ENCODE assay signal across 14 cellular contexts in genomic region chr5:660491-661030, GRCh38. TPM values are rescaled to one million over a fixed set of nuclear protein-coding genes. Genes with fewer than 3 reads are reported as not detected.
A peak's percentile ranks its signal among the peaks of the same experiment; 100 is the strongest.
DNase-seq lines count a peak whose midpoint lies in the region; ATAC-seq, FAIRE-seq and TF ChIP-seq lines count a peak whose summit lies in the region.
"Had no signal": no experiment of that assay in that cellular context is flagged by ENCODE, and none has a peak within 500 bp of the region (broad histone marks: within the 10 kb centered on the region; RNA-seq: fewer than 3 reads in every experiment).

No MANE protein-coding gene starts in this region.

- no peak overlapping the region for H2AK5ac ChIP-seq in neuronal stem cell (ENCODE audit: low read depth, low read length)

- WGBS in heart right ventricle, 2 donors, result 97 to 98% methylated on average over 11 of the region's 11 CpGs
- WGBS in neuronal stem cell (ENCODE audit: extremely low coverage in 2 of 2, insufficient read length in 2 of 2, insufficient replicate concordance in 1 of 2), 2 donors, result no CpG with 5 or more reads among the region's 11 CpGs
- WGBS in thyroid gland, 2 donors, result 76 to 84% methylated on average over 8 to 11 of the region's 11 CpGs

- peaks cover 8% of the 10 kb centered on the region for H3K79me1 ChIP-seq in neuronal stem cell (ENCODE audit: low read depth, low read length)

- 0 out of 2 replicates have a peak, but pooled peaks cover 3% of the 10 kb centered on the region for H3K9me3 Mint-ChIP-seq in WTC11
- H3K9me3 Mint-ChIP-seq in activated naive CD4-positive, alpha-beta T cell treated with anti-CD3 and anti-CD28 coated beads for 36 hours, result no peaks in the 10 kb centered on the region
- no peaks in the 10 kb centered on the region for H3K9me3 Mint-ChIP-seq in activated T-helper 1 cell treated with anti-CD3 and anti-CD28 coated beads, Interleukin-12 subunit alpha, Interleukin-12 subunit beta, Interleukin-2, Interleukin-4 antibody, amounts not matched to agents 30 ng/mL and 10 ng/mL and 1 ng/mL, durations not matched to agents 14 hours and 24 hours and 36 hours
- H3K9me3 Mint-ChIP-seq: CD4-positive, CD25-positive, alpha-beta regulatory T cell had no signal

- no peaks in the 10 kb centered on the region for H3K4me1 ChIP-seq in heart right ventricle
- no peaks in the 10 kb centered on the region for H3K4me1 ChIP-seq in kidney (ENCODE audit: control insufficient read depth in 1 of 2, insufficient read depth in 1 of 2, low read depth in 1 of 2, low read length in 2 of 2)
- peaks cover 0 to 3% of the 10 kb centered on the region in 2 donors for H3K4me1 ChIP-seq in neuronal stem cell (ENCODE audit: control insufficient read depth in 2 of 2, insufficient read depth in 1 of 2, low read depth in 1 of 2, low read length in 2 of 2)
- peaks cover 6 to 12% of the 10 kb centered on the region in 2 donors for H3K4me1 ChIP-seq in thyroid gland

- H3K36me3 ChIP-seq in heart right ventricle (peaks cover 0 to 73% (median 5%) of the 10 kb centered on the region in 9 donors), kidney (ENCODE audit: control insufficient read depth in 1 of 2, insufficient read depth in 2 of 2, low read length in 2 of 2) (peaks cover 0 to 9% of the 10 kb centered on the region in 2 donors), neuronal stem cell (replicated peaks in 1 of 2; ENCODE audit: control insufficient read depth in 2 of 2, insufficient read depth in 2 of 2, low read length in 2 of 2) (peaks cover 58 to 97% of the 10 kb centered on the region in 2 donors), thyroid gland (no peaks in the 10 kb centered on the region)

- H3K4me2 ChIP-seq in neuronal stem cell (ENCODE audit: insufficient read depth, low read length, poor library complexity, severe bottlenecking), result no peak overlapping the region

- intact Hi-C loops in left ventricle myocardium superior (cut with micrococcal nuclease) (no loop called here), heart right ventricle (cut with DNase I) (no loop called here), kidney (cut with DNase I) (loop anchor here (10.0 kb wide), 1 partner anchor 244 kb away; no protein-coding TSS in a partner anchor), thyroid gland (cut with DNase I) (no loop called here)
- intact Hi-C loops in activated naive CD4-positive, alpha-beta T cell treated with anti-CD3 and anti-CD28 coated beads for 36 hours (cut with micrococcal nuclease), result no loop called here
- intact Hi-C loops in activated T-helper 1 cell treated with anti-CD3 and anti-CD28 coated beads, Interleukin-12 subunit alpha, Interleukin-12 subunit beta, Interleukin-2, Interleukin-4 antibody, amounts not matched to agents 30 ng/mL and 10 ng/mL and 1 ng/mL, durations not matched to agents 14 hours and 24 hours and 36 hours (cut with micrococcal nuclease), result no loop called here

- POLR2A ChIA-PET in WTC11 (lab: Charles Lee), result no interaction called here

- no peak overlapping the region for H3K4me3 Mint-ChIP-seq in WTC11
- H3K4me3 Mint-ChIP-seq in activated naive CD4-positive, alpha-beta T cell treated with anti-CD3 and anti-CD28 coated beads for 36 hours, result no peak overlapping the region
- no peak overlapping the region for H3K4me3 Mint-ChIP-seq in activated T-helper 1 cell treated with anti-CD3 and anti-CD28 coated beads, Interleukin-12 subunit alpha, Interleukin-12 subunit beta, Interleukin-2, Interleukin-4 antibody, amounts not matched to agents 30 ng/mL and 10 ng/mL and 1 ng/mL, durations not matched to agents 14 hours and 24 hours and 36 hours
- H3K4me3 Mint-ChIP-seq: CD4-positive, CD25-positive, alpha-beta regulatory T cell had no signal

- no peak overlapping the region for H3K4me3 ChIP-seq in heart right ventricle
- H3K4me3 ChIP-seq in kidney (ENCODE audit: low read length in 2 of 2), result no peak overlapping the region
- H3K4me3 ChIP-seq in neuronal stem cell (ENCODE audit: low read length in 2 of 2), result no peak overlapping the region
- no peak overlapping the region for H3K4me3 ChIP-seq in thyroid gland (replicated peaks in 1 of 3)
- H3K4me3 ChIP-seq: BLaER1 treated with 17β-estradiol and CSF1 and Interleukin-3, amounts not matched to agents 10 nM and 100 nM had no signal

- H3K18ac ChIP-seq in neuronal stem cell (ENCODE audit: low read length), result peak overlapping the region; percentile 24

- no peak overlapping the region for H2AFZ ChIP-seq in neuronal stem cell (ENCODE audit: low read length)

- H4K91ac ChIP-seq in neuronal stem cell (ENCODE audit: low read depth, low read length, poor library complexity), result no peak overlapping the region

- no peak overlapping the region for H4K8ac ChIP-seq in neuronal stem cell (ENCODE audit: low read depth, low read length)

- H3K9ac ChIP-seq in kidney (ENCODE audit: low read length in 2 of 2) (no peak overlapping the region), neuronal stem cell (ENCODE audit: low read depth, low read length, poor library complexity) (no peak overlapping the region)
- H3K9ac ChIP-seq: BLaER1 treated with 17β-estradiol and CSF1 and Interleukin-3, amounts not matched to agents 10 nM and 100 nM had no signal

- H2BK15ac ChIP-seq in neuronal stem cell (ENCODE audit: low read length), result no peak overlapping the region

- no peak for TF ChIP-seq CTCF in heart right ventricle (IDR thresholded peaks at IDR 0.05)
- no peak for TF ChIP-seq CTCF in kidney (IDR thresholded peaks at IDR 0.05; ENCODE audit: borderline replicate concordance, extremely low read depth, insufficient read depth)
- no peak for TF ChIP-seq CTCF in thyroid gland (IDR thresholded peaks at IDR 0.05)
- TF ChIP-seq CTCF in WTC11 (IDR thresholded peaks at IDR 0.05), result no peak

- H3K27me3 ChIP-seq in heart right ventricle (no peaks in the 10 kb centered on the region), neuronal stem cell (ENCODE audit: control insufficient read depth in 3 of 3, insufficient read depth in 3 of 3, low read depth in 1 of 3, low read length in 3 of 3) (no peaks in the 10 kb centered on the region), thyroid gland (no peaks in the 10 kb centered on the region)
- H3K27me3 ChIP-seq: BLaER1 treated with 17β-estradiol and CSF1 and Interleukin-3, amounts not matched to agents 10 nM and 100 nM had no signal

- no peak overlapping the region for H2BK12ac ChIP-seq in neuronal stem cell (ENCODE audit: low read length)

- no peak overlapping the region for H2BK5ac ChIP-seq in neuronal stem cell (ENCODE audit: low read length)

- CTCF ChIA-PET in WTC11 (lab: Charles Lee), result no interaction called here
- CTCF ChIA-PET in activated naive CD4-positive, alpha-beta T cell treated with anti-CD3 and anti-CD28 coated beads for 36 hours (lab: Charles Lee), result no interaction called here

- no peak overlapping the region for H2BK120ac ChIP-seq in neuronal stem cell (ENCODE audit: low read depth, low read length)

- H3K27ac ChIP-seq in heart right ventricle, result no peak overlapping the region
- H3K27ac ChIP-seq in kidney (ENCODE audit: low read depth in 2 of 2, low read length in 2 of 2), result no peak overlapping the region
- no peak overlapping the region for H3K27ac ChIP-seq in neuronal stem cell (replicated peaks; ENCODE audit: low read length)
- no peak overlapping the region for H3K27ac ChIP-seq in thyroid gland
- H3K27ac ChIP-seq: BLaER1 treated with 17β-estradiol and CSF1 and Interleukin-3, amounts not matched to agents 10 nM and 100 nM had no signal

- H3K4me1 Mint-ChIP-seq in WTC11, result no peaks in the 10 kb centered on the region
- H3K4me1 Mint-ChIP-seq in activated naive CD4-positive, alpha-beta T cell treated with anti-CD3 and anti-CD28 coated beads for 36 hours (ENCODE audit: low read depth), result no peaks in the 10 kb centered on the region
- no peaks in the 10 kb centered on the region for H3K4me1 Mint-ChIP-seq in activated T-helper 1 cell treated with anti-CD3 and anti-CD28 coated beads, Interleukin-12 subunit alpha, Interleukin-12 subunit beta, Interleukin-2, Interleukin-4 antibody, amounts not matched to agents 30 ng/mL and 10 ng/mL and 1 ng/mL, durations not matched to agents 14 hours and 24 hours and 36 hours (ENCODE audit: low read depth)
- H3K4me1 Mint-ChIP-seq: CD4-positive, CD25-positive, alpha-beta regulatory T cell had no signal

- H3K23ac ChIP-seq in neuronal stem cell (ENCODE audit: low read depth, low read length, poor library complexity), result peak overlapping the region; percentile 67

- peaks cover 52% of the 10 kb centered on the region for H3K36me3 Mint-ChIP-seq in WTC11
- H3K36me3 Mint-ChIP-seq in activated naive CD4-positive, alpha-beta T cell treated with anti-CD3 and anti-CD28 coated beads for 36 hours (ENCODE audit: low read depth), result peaks cover 32% of the 10 kb centered on the region
- H3K36me3 Mint-ChIP-seq in activated T-helper 1 cell treated with anti-CD3 and anti-CD28 coated beads, Interleukin-12 subunit alpha, Interleukin-12 subunit beta, Interleukin-2, Interleukin-4 antibody, amounts not matched to agents 30 ng/mL and 10 ng/mL and 1 ng/mL, durations not matched to agents 14 hours and 24 hours and 36 hours (ENCODE audit: low read depth), result peaks cover 21% of the 10 kb centered on the region

- FAIRE-seq in kidney (lab: Jason Lieb, UNC), result no peak

- DNase-seq in left ventricle myocardium superior, result peak; percentile 17
- no peak for DNase-seq in heart right ventricle
- DNase-seq in kidney, result peak; percentile 48
- no peak for DNase-seq in neuronal stem cell (ENCODE audit: low spot score)
- DNase-seq in thyroid gland, result peak; percentile 35 to 48
- DNase-seq in WTC11 (ENCODE audit: low spot score), result no peak
- DNase-seq in activated naive CD4-positive, alpha-beta T cell treated with anti-CD3 and anti-CD28 coated beads for 36 hours, result no peak
- no peak for DNase-seq in activated T-helper 1 cell treated with anti-CD3 and anti-CD28 coated beads, Interleukin-12 subunit alpha, Interleukin-12 subunit beta, Interleukin-2, Interleukin-4 antibody, amounts not matched to agents 30 ng/mL and 10 ng/mL and 1 ng/mL, durations not matched to agents 14 hours and 24 hours and 36 hours (ENCODE audit: low spot score)
- DNase-seq: ACHN; Calu3; CD4-positive, CD25-positive, alpha-beta regulatory T cell; DMS 273 treated with DMSO at 0.1 percent for 48 hours; H7 had no signal

- ATAC-seq in left ventricle myocardium superior, result no peak
- no peak for ATAC-seq in heart right ventricle
- ATAC-seq in WTC11, result no peak

- TF ChIP-seq POLR2A in thyroid gland (IDR thresholded peaks at IDR 0.05), result no peak

- no peak overlapping the region for H3K27ac Mint-ChIP-seq in WTC11
- no peak overlapping the region for H3K27ac Mint-ChIP-seq in activated naive CD4-positive, alpha-beta T cell treated with anti-CD3 and anti-CD28 coated beads for 36 hours
- H3K27ac Mint-ChIP-seq in activated T-helper 1 cell treated with anti-CD3 and anti-CD28 coated beads, Interleukin-12 subunit alpha, Interleukin-12 subunit beta, Interleukin-2, Interleukin-4 antibody, amounts not matched to agents 30 ng/mL and 10 ng/mL and 1 ng/mL, durations not matched to agents 14 hours and 24 hours and 36 hours, result no peak overlapping the region
- H3K27ac Mint-ChIP-seq: CD4-positive, CD25-positive, alpha-beta regulatory T cell had no signal

- H3K14ac ChIP-seq in neuronal stem cell (ENCODE audit: low read length), result no peak overlapping the region

- H3K9me3 ChIP-seq in heart right ventricle (peaks cover 0 to 13% (median 0%) of the 10 kb centered on the region in 11 donors), kidney (ENCODE audit: control insufficient read depth in 1 of 2, low read length in 2 of 2) (no peaks in the 10 kb centered on the region), neuronal stem cell (replicated peaks in 1 of 2; ENCODE audit: control insufficient read depth in 2 of 2, insufficient read depth in 1 of 2, low read depth in 1 of 2, low read length in 2 of 2) (peaks cover 19 to 32% of the 10 kb centered on the region in 2 donors), thyroid gland (no peaks in the 10 kb centered on the region)

- H3K27me3 Mint-ChIP-seq in WTC11 (ENCODE audit: low read depth), result no peaks in the 10 kb centered on the region
- H3K27me3 Mint-ChIP-seq in activated naive CD4-positive, alpha-beta T cell treated with anti-CD3 and anti-CD28 coated beads for 36 hours (ENCODE audit: low read depth), result no peaks in the 10 kb centered on the region
- no peaks in the 10 kb centered on the region for H3K27me3 Mint-ChIP-seq in activated T-helper 1 cell treated with anti-CD3 and anti-CD28 coated beads, Interleukin-12 subunit alpha, Interleukin-12 subunit beta, Interleukin-2, Interleukin-4 antibody, amounts not matched to agents 30 ng/mL and 10 ng/mL and 1 ng/mL, durations not matched to agents 14 hours and 24 hours and 36 hours (ENCODE audit: insufficient read depth)
- H3K27me3 Mint-ChIP-seq: CD4-positive, CD25-positive, alpha-beta regulatory T cell had no signal

- no peak overlapping the region for H3K4ac ChIP-seq in neuronal stem cell (ENCODE audit: low read length)

RNA-seq across cellular contexts. Expression of gene TPPP, which starts 32.6 kb away (rescaled TPM):
- total RNA-seq in left ventricle myocardium superior, result 34.8 TPM
- total RNA-seq in heart right ventricle, result 10 to 100 TPM in 7 of 10 donors, 1 to 10 TPM in 3; 9.7 to 50.6 (median 12.9) TPM
- polyA plus RNA-seq in heart right ventricle, result 1 to 10 TPM; 4.6 to 5.9 TPM
- total RNA-seq in kidney, result 6.9 TPM
- 5.8 TPM for polyA plus RNA-seq in kidney (ENCODE audit: insufficient read depth, low read depth, low replicate concordance)
- polyA plus RNA-seq in neuronal stem cell (2013, experiment 1 of 2), result 2.2 TPM
- polyA plus RNA-seq in neuronal stem cell (2013, experiment 2 of 2), result 2.1 TPM
- 10 to 100 TPM in 1 of 4 donors, 1 to 10 TPM in 3; 7.2 to 11.1 (median 8.4) TPM for total RNA-seq in thyroid gland
- total RNA-seq in WTC11 (2021), result 1.8 to 2.1 TPM (median 1.8 TPM) in 3 replicates
- total RNA-seq in activated naive CD4-positive, alpha-beta T cell treated with anti-CD3 and anti-CD28 coated beads for 36 hours, result under 1 TPM; 0.02 to 0.10 TPM
- total RNA-seq in activated T-helper 1 cell treated with anti-CD3 and anti-CD28 coated beads, Interleukin-12 subunit alpha, Interleukin-12 subunit beta, Interleukin-2, Interleukin-4 antibody, amounts not matched to agents 30 ng/mL and 10 ng/mL and 1 ng/mL, durations not matched to agents 14 hours and 24 hours and 36 hours, result not detected in 2 replicates

RNA-seq across cellular contexts. Expression of gene CEP72, which starts 48.4 kb away (rescaled TPM):
- total RNA-seq in left ventricle myocardium superior, result 1.6 TPM
- 1 to 10 TPM in 7 of 10 donors, under 1 TPM in 3; 0.66 to 2.0 (median 1.4) TPM for total RNA-seq in heart right ventricle
- polyA plus RNA-seq in heart right ventricle, result 1 to 10 TPM; 1.3 to 2.4 TPM
- 7.8 TPM for total RNA-seq in kidney
- polyA plus RNA-seq in kidney (ENCODE audit: insufficient read depth, low read depth, low replicate concordance), result 1.1 TPM
- polyA plus RNA-seq in neuronal stem cell (2013, experiment 1 of 2), result 6.8 TPM
- polyA plus RNA-seq in neuronal stem cell (2013, experiment 2 of 2), result 6.1 TPM
- total RNA-seq in thyroid gland, result 1 to 10 TPM; 3.4 to 7.6 (median 4.6) TPM
- 26.6 to 29.9 TPM (median 29.2 TPM) in 3 replicates for total RNA-seq in WTC11 (2021)
- 10 to 100 TPM; 18.3 to 18.8 TPM for total RNA-seq in activated naive CD4-positive, alpha-beta T cell treated with anti-CD3 and anti-CD28 coated beads for 36 hours
- 32.4 and 35.7 TPM in 2 replicates for total RNA-seq in activated T-helper 1 cell treated with anti-CD3 and anti-CD28 coated beads, Interleukin-12 subunit alpha, Interleukin-12 subunit beta, Interleukin-2, Interleukin-4 antibody, amounts not matched to agents 30 ng/mL and 10 ng/mL and 1 ng/mL, durations not matched to agents 14 hours and 24 hours and 36 hours

Comparison
In these comparisons a context has a peak if more than half of its experiments do, and no peak if none do; other contexts are left out.
1. DNase-seq: peak in left ventricle myocardium superior (single experiment), kidney (single experiment) and thyroid gland (2 of 2); none in heart right ventricle (0 of 2), neuronal stem cell (single experiment), WTC11 (single experiment), activated naive CD4-positive, alpha-beta T cell treated with anti-CD3 and anti-CD28 coated beads for 36 hours (single experiment) and activated T-helper 1 cell treated with anti-CD3 and anti-CD28 coated beads, Interleukin-12 subunit alpha, Interleukin-12 subunit beta, Interleukin-2, Interleukin-4 antibody, amounts not matched to agents 30 ng/mL and 10 ng/mL and 1 ng/mL, durations not matched to agents 14 hours and 24 hours and 36 hours (single experiment).